ENCODE assay signal across 14 cellular contexts in the genomic region with DNA sequence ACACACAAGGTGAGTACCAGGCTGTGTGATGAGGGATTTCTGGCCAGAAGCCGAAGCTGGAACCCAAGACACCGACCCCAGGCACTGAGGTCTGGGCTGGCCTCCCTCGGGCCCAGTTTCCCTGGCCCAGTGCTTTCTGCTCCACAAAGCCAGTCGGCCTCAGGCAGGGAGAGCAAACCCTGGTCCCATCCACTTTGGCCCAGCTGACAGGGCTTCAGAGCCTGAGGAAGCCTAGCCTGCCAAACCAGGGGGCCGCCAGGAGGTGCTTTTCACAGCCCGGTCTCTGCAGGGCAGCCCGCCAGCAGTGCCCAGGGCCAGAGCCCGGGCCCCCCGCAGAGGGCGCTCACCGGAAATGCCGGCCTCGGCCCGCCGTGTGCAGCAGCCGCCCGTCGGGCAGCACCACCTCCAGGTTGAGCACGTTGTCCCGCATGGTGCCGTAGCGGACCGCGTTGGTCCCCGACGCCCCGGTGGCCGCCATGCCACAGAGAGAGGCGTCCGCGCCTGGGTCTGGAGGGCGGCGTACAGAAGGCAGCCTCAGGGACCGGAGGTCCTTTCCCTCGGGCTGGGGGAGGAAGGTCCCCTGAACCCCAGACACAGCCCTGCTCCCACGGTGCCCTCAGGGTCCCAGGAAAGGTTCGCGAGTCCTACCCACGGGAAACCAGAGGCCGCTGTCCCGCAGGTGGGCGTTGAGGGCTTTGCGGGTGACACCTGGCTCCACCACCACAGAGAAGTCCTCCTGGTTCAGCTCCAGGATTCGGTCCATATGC. TPM values are rescaled to one million over a fixed set of nuclear protein-coding genes. Genes with fewer than 3 reads are reported as not detected.
"Had no signal": no experiment of that assay in that cellular context is flagged by ENCODE, and none has a peak within 500 bp of the region (broad histone marks: within the 10 kb centered on the region; RNA-seq: fewer than 3 reads in every experiment).

No MANE protein-coding gene starts in this region.

- H3K27me3 ChIP-seq: brain microvascular endothelial cell, stomach had no signal

- H3K9me3 ChIP-seq: stomach, thoracic aorta had no signal

- FAIRE-seq: urothelium cell line had no signal

- H3K27ac ChIP-seq: brain microvascular endothelial cell, thoracic aorta had no signal

- H3K4me3 ChIP-seq: thoracic aorta had no signal

- DNase-seq: activated CD4-positive, alpha-beta T cell treated with anti-CD3 and anti-CD28 coated beads, Interleukin-2, amount 50 U/mL, for 48 hours; activated CD4-positive, CD25-positive, alpha-beta regulatory T cell treated with anti-CD3 and anti-CD28 coated beads, Interleukin-2, amount 50 U/mL, for 72 hours; activated CD8-positive, alpha-beta memory T cell treated with anti-CD3 and anti-CD28 coated beads, Interleukin-2, amount 10 ng/mL, durations not matched to agents 7 days and 5 days; activated gamma-delta T cell; activated T-cell treated with anti-CD3 and anti-CD28 coated beads, Interleukin-2, amount 50 U/mL, for 24 hours; brain microvascular endothelial cell; dermis blood vessel endothelial cell; erythroblast; glutamatergic neuron; stimulated activated CD4-positive, alpha-beta T cell treated with anti-CD3 and anti-CD28 coated beads, Interleukin-15, amount 100 ng/mL, for 24 hours; stomach had no signal

- H3K36me3 ChIP-seq: brain microvascular endothelial cell, thoracic aorta had no signal

- ATAC-seq: activated CD8-positive, alpha-beta memory T cell treated with anti-CD3 and anti-CD28 coated beads, Interleukin-2, amount 10 ng/mL, durations not matched to agents 7 days and 5 days; natural killer cell treated with Interleukin-12 subunit alpha and Interleukin-12 subunit beta and Interleukin-15 and Interleukin-18, amount 100 ng/mL, for 72 hours had no signal

RNA-seq across cellular contexts. Expression of gene LDHD, which starts 2.2 kb away (rescaled TPM):
- total RNA-seq: activated CD8-positive, alpha-beta memory T cell treated with anti-CD3 and anti-CD28 coated beads, Interleukin-2, amount 10 ng/mL, durations not matched to agents 7 days and 5 days had no signal
